ENCODE assay signal across 1 cellular context in the genomic region with DNA sequence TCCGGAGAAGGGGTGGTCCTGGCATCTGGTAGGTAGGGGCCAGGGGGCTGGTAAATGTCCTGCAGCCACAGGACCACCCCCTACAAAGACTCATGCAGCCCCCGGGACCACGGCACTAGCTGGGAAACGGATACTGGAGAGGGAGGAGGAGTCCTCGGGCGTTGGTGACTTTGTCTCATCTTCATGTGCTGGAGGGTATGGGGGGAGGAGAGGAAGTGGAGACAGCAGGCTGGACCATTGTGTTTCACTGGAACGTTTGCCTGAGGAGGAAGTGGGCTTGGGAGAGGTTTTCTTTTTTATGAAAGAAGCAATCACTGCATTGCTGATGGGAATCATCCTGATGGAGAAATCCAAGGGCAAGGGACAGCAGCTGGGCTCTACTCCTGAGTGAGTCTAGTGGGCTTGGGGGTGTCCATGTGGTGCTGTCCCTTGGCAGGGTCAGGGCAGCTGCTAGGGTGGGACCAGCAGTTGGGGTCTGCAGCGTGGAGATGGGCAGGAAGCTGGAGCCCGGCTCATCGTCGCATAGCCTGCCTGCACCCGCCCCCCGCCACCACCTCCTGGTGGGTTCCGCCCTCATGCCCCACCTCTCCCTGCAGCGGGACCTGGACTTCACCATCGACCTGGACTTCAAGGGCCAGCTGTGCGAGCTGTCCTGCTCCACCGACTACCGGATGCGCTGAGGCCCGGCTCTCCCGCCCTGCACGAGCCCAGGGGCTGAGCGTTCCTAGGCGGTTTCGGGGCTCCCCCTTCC.
TF ChIP-seq lines count a peak whose summit lies in the region.

No MANE protein-coding gene starts in this region.

TF ChIP-seq in K562, 482 proteins besides CTCF, POLR2A, EP300 and RAD21:
- TF ChIP-seq ZFP30 (CRISPR knock-in tag; IDR thresholded peaks at IDR 0.05; ENCODE audit: borderline replicate concordance) (no peak), ZZZ3 (IDR thresholded peaks at IDR 0.05) (no peak), PRMT5 (CRISPR knock-in tag; IDR thresholded peaks at IDR 0.05) (no peak), SPI1 (IDR thresholded peaks at IDR 0.05; ENCODE audit: borderline replicate concordance, low read depth, low read length) (peak; percentile 54; the same call in 1 of the 2 replicates), CBX3 (IDR thresholded peaks at IDR 0.05; ENCODE audit: borderline replicate concordance in 1 of 2, low read length in 2 of 2) (no peak), RB1 (IDR thresholded peaks at IDR 0.05; ENCODE audit: low read depth) (no peak), ZNF384 (IDR thresholded peaks at IDR 0.05; ENCODE audit: low read depth, low read length) (no peak), ZBTB12 (CRISPR knock-in tag; IDR thresholded peaks at IDR 0.05) (no peak), SUPT5H (IDR thresholded peaks at IDR 0.05) (0 out of 2 replicates have a peak, but pooled peaks have one; percentile 21), ZNF124 (CRISPR knock-in tag; IDR thresholded peaks at IDR 0.05) (no peak), POLR2G (IDR thresholded peaks at IDR 0.05; ENCODE audit: low read depth, low read length) (peak; percentile 49; the same call in 1 of the 2 replicates), ZFPM2 (CRISPR knock-in tag; IDR thresholded peaks at IDR 0.05) (no peak)
- TF ChIP-seq, protein P1, sequence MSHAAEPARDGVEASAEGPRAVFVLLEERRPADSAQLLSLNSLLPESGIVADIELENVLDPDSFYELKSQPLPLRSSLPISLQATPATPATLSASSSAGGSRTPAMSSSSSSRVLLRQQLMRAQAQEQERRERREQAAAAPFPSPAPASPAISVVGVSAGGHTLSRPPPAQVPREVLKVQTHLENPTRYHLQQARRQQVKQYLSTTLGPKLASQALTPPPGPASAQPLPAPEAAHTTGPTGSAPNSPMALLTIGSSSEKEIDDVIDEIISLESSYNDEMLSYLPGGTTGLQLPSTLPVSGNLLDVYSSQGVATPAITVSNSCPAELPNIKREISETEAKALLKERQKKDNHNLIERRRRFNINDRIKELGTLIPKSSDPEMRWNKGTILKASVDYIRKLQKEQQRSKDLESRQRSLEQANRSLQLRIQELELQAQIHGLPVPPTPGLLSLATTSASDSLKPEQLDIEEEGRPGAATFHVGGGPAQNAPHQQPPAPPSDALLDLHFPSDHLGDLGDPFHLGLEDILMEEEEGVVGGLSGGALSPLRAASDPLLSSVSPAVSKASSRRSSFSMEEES (CRISPR knock-in tag; IDR thresholded peaks at IDR 0.05) = no peak
